11 cellular contexts compared by ENCODE assay signal in the genomic region with DNA sequence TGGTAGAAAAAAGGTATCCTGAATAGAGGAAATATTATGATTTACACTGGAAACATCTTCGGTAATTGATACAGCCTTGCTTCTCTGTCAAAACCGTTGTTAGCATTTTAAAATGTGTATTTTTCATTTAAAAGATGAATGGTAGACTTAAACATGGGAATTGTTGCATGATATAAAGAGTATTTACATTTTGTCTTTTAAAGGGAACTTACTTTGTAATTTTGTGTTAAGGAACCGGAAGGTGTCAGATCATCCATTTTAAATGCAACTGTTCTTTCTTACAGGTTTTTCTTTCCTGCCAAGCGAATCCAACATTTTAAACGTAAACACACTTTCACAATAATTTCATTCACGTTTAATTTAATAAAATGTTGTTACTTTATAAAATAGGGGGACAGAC. TPM values are rescaled to one million over a fixed set of nuclear protein-coding genes. Genes with fewer than 3 reads are reported as not detected.
DNase-seq lines count a peak whose midpoint lies in the region; ATAC-seq, FAIRE-seq and TF ChIP-seq lines count a peak whose summit lies in the region.
"Had no signal": no experiment of that assay in that cellular context is flagged by ENCODE, and none has a peak within 500 bp of the region (broad histone marks: within the 10 kb centered on the region; RNA-seq: fewer than 3 reads in every experiment).

No MANE protein-coding gene starts in this region.

- H2AFZ ChIP-seq in OCI-LY3 (ENCODE audit: low read depth, low read length): no peak overlapping the region

- no peak for DNase-seq in CD8-positive, alpha-beta memory T cell
- DNase-seq in GM19239 (ENCODE audit: insufficient read length, low spot score): no peak
- no peak for DNase-seq in fibroblast of pulmonary artery (ENCODE audit: low read depth)
- DNase-seq in D721Med (ENCODE audit: insufficient read length, low spot score): no peak
- DNase-seq in left ventricle myocardium superior: no peak
- DNase-seq in tibial artery: no peak
- DNase-seq: GDM1, NCI-H1436 treated with DMSO at 0.1 percent for 48 hours, posterior cingulate gyrus had no signal

- no peaks in the 10 kb centered on the region for H3K36me3 Mint-ChIP-seq in CD8-positive, alpha-beta memory T cell

- POLR2A ChIA-PET in CD8-positive, alpha-beta memory T cell (lab: Charles Lee): no interaction called here

- H3K4me3 ChIP-seq in CD8-positive, alpha-beta memory T cell (ENCODE audit: low read length): no peak overlapping the region
- H3K4me3 ChIP-seq in OCI-LY3 (ENCODE audit: low read length): peak overlapping the region; percentile 93
- peak overlapping the region; percentile 72 for H3K4me3 ChIP-seq in fibroblast of pulmonary artery (replicated peaks; ENCODE audit: low read depth, low read length)
- no peak overlapping the region for H3K4me3 ChIP-seq in tibial artery

- H3K27me3 Mint-ChIP-seq in CD8-positive, alpha-beta memory T cell: peaks cover 74 to 76% of the 10 kb centered on the region in 2 donors

- H3K27me3 ChIP-seq in CD8-positive, alpha-beta memory T cell (ENCODE audit: insufficient read depth, low read length, poor library complexity, severe bottlenecking): peaks cover 94% of the 10 kb centered on the region
- H3K27me3 ChIP-seq in OCI-LY3 (ENCODE audit: low read depth, low read length): no peaks in the 10 kb centered on the region
- H3K27me3 ChIP-seq in tibial artery: peaks cover 24 to 100% of the 10 kb centered on the region in 2 donors

- H3K27ac ChIP-seq in CD8-positive, alpha-beta memory T cell (ENCODE audit: low read depth, low read length): peak overlapping the region; percentile 70
- peak overlapping the region; percentile 96 for H3K27ac ChIP-seq in OCI-LY3 (ENCODE audit: low read length)
- H3K27ac ChIP-seq in tibial artery: no peak overlapping the region

- H3K9ac ChIP-seq in OCI-LY3 (ENCODE audit: low read length): peak overlapping the region; percentile 99

- ATAC-seq in GM19324 (IDR thresholded peaks at IDR 0.05; ENCODE audit: low FRiP score, unreplicated experiment): no peak
- ATAC-seq in left ventricle myocardium superior: no peak

- TF ChIP-seq CTCF in OCI-LY3 (IDR thresholded peaks at IDR 0.05; ENCODE audit: low read depth, low read length) (no peak), fibroblast of pulmonary artery (IDR thresholded peaks at IDR 0.05; ENCODE audit: low read length, missing control alignments) (no peak), D721Med (IDR thresholded peaks at IDR 0.05; ENCODE audit: insufficient read depth, missing control alignments) (no peak), tibial artery (IDR thresholded peaks at IDR 0.05) (no peak)

- intact Hi-C loops in left ventricle myocardium superior (cut with micrococcal nuclease): no loop called here
- intact Hi-C loops in tibial artery (cut with DNase I; ENCODE audit: low total_unique reads): no loop called here

- peaks cover 75% of the 10 kb centered on the region for H3K79me2 ChIP-seq in OCI-LY3 (ENCODE audit: low read length)

- no peaks in the 10 kb centered on the region for H3K36me3 ChIP-seq in CD8-positive, alpha-beta memory T cell (ENCODE audit: insufficient read depth, low read length)
- H3K36me3 ChIP-seq in OCI-LY3 (replicated peaks; ENCODE audit: low read depth, low read length) (peaks cover 5% of the 10 kb centered on the region), tibial artery (no peaks in the 10 kb centered on the region)

- peaks cover 10 to 25% (median 20%) of the 10 kb centered on the region in 5 donors for H3K9me3 Mint-ChIP-seq in CD8-positive, alpha-beta memory T cell

- peak overlapping the region in 1 of 8 donors; percentile 62 for H3K27ac Mint-ChIP-seq in CD8-positive, alpha-beta memory T cell

- H3K9me3 ChIP-seq in CD8-positive, alpha-beta memory T cell (ENCODE audit: low read length): no peaks in the 10 kb centered on the region
- H3K9me3 ChIP-seq in OCI-LY3 (ENCODE audit: insufficient read depth, low read length) (no peaks in the 10 kb centered on the region), tibial artery (no peaks in the 10 kb centered on the region)

- peak overlapping the region; percentile 95 for H3K4me2 ChIP-seq in OCI-LY3 (ENCODE audit: low read length)

- CTCF ChIA-PET in CD8-positive, alpha-beta memory T cell (lab: Charles Lee): interaction anchor here (1.5 kb wide), 1 partner anchor 210 kb away, joined by 3 read pairs; no protein-coding TSS in a partner anchor

- H3K4me3 Mint-ChIP-seq in CD8-positive, alpha-beta memory T cell: no peak overlapping the region

- peaks cover 60% of the 10 kb centered on the region for H3K4me1 ChIP-seq in CD8-positive, alpha-beta memory T cell (ENCODE audit: insufficient read depth, low read length)
- H3K4me1 ChIP-seq in OCI-LY3 (ENCODE audit: low read length) (peaks cover 20% of the 10 kb centered on the region), tibial artery (peaks cover 0 to 53% (median 45%) of the 10 kb centered on the region in 4 donors)

- peaks cover 34 to 47% (median 35%) of the 10 kb centered on the region in 3 donors for H3K4me1 Mint-ChIP-seq in CD8-positive, alpha-beta memory T cell

- FAIRE-seq in GM19239 (lab: Jason Lieb, UNC) (peak; percentile 65), D721Med (lab: Jason Lieb, UNC) (no peak)

- H4K20me1 ChIP-seq in OCI-LY3 (ENCODE audit: insufficient read depth, low read length): peaks cover 7% of the 10 kb centered on the region

RNA-seq across cellular contexts. Expression of gene IGF2BP3, which starts 1.8 kb away (rescaled TPM):
- under 1 TPM; 0.04 to 0.13 TPM for total RNA-seq in CD8-positive, alpha-beta memory T cell
- 0.15 TPM for polyA plus RNA-seq in CD8-positive, alpha-beta memory T cell
- total RNA-seq in left ventricle myocardium superior: not detected

RNA-seq across cellular contexts. Expression of gene TRA2A, which starts 59.7 kb away (rescaled TPM):
- total RNA-seq in CD8-positive, alpha-beta memory T cell: 10 to 100 TPM; 82.5 to 87.6 TPM
- polyA plus RNA-seq in CD8-positive, alpha-beta memory T cell: 37.1 TPM
- 29.5 TPM for total RNA-seq in left ventricle myocardium superior

Comparison
In these comparisons a context has a peak if more than half of its experiments do, and no peak if none do; other contexts are left out.
1. H3K27ac ChIP-seq: peak in CD8-positive, alpha-beta memory T cell (single experiment) and OCI-LY3 (single experiment); none in tibial artery (0 of 2).
2. H3K4me3 ChIP-seq: peak in OCI-LY3 (single experiment) and fibroblast of pulmonary artery (single experiment); none in CD8-positive, alpha-beta memory T cell (single experiment) and tibial artery (0 of 2).